In genomic region chr5:143537056-143537455, GRCh38 we compare ENCODE assay signal across 15 cellular contexts.
DNase-seq lines count a peak whose midpoint lies in the region; ATAC-seq and TF ChIP-seq lines count a peak whose summit lies in the region.
"Had no signal": no experiment of that assay in that cellular context is flagged by ENCODE, and none has a peak within 500 bp of the region (broad histone marks: within the 10 kb centered on the region; RNA-seq: fewer than 3 reads in every experiment).

No MANE protein-coding gene starts in this region.

- no peak overlapping the region for H3K14ac ChIP-seq in mesenchymal stem cell (ENCODE audit: low read length in 2 of 2)

- no peaks in the 10 kb centered on the region for H3K79me2 ChIP-seq in GM23248 (ENCODE audit: insufficient read depth)
- H3K79me2 ChIP-seq in PC-9 (ENCODE audit: low read depth) = no peaks in the 10 kb centered on the region
- no peaks in the 10 kb centered on the region for H3K79me2 ChIP-seq in osteoblast (ENCODE audit: insufficient read depth, low read length)

- no peak overlapping the region for H2BK5ac ChIP-seq in mesenchymal stem cell (ENCODE audit: low read depth, low read length, poor library complexity, severe bottlenecking)

- H3K18ac ChIP-seq in mesenchymal stem cell (ENCODE audit: low read depth in 1 of 2, low read length in 2 of 2) = no peak overlapping the region

- H3K9me2 ChIP-seq in GM23248 (ENCODE audit: insufficient read depth) = no peaks in the 10 kb centered on the region
- no peaks in the 10 kb centered on the region for H3K9me2 ChIP-seq in PC-9 (ENCODE audit: insufficient read depth)

- no peaks in the 10 kb centered on the region for H3K9me3 ChIP-seq in GM23248 (ENCODE audit: low read depth)
- no peaks in the 10 kb centered on the region for H3K9me3 ChIP-seq in PC-9 (ENCODE audit: insufficient read depth, low read depth)
- H3K9me3 ChIP-seq in osteoblast (ENCODE audit: low read depth, low read length) = peaks cover 1% of the 10 kb centered on the region
- peaks cover 22% of the 10 kb centered on the region for H3K9me3 ChIP-seq in mesenchymal stem cell (ENCODE audit: control insufficient read depth, low read length)
- H3K9me3 ChIP-seq: HAP-1 had no signal

- WGBS in GM23248 (ENCODE audit: low coverage in 1 of 2, low lambda C conversion rate in 2 of 2, missing lambda C conversion rate in 2 of 2), 2 experiments = 96 to 100% methylated on average over 2 of the region's 2 CpGs
- WGBS in mesenchymal stem cell = 100% methylated on average over 1 of the region's 2 CpGs

- no peak overlapping the region for H3K23ac ChIP-seq in mesenchymal stem cell (ENCODE audit: low read length in 2 of 2)

- H4K91ac ChIP-seq in mesenchymal stem cell (ENCODE audit: low read length) = no peak overlapping the region

- POLR2A ChIA-PET in PC-9 (lab: Charles Lee; ENCODE audit: unreplicated experiment) = no interaction called here

- TF ChIP-seq CTCF in PC-9 (conservative IDR thresholded peaks at IDR 0.05) (no peak), epithelial cell of esophagus (IDR thresholded peaks at IDR 0.05; ENCODE audit: insufficient read depth, low read depth, low read length, missing control alignments) (no peak), osteoblast (IDR thresholded peaks at IDR 0.05; ENCODE audit: extremely low read depth, low read depth, low read length) (no peak)

- TSS peak; percentile 80 for BruUV-seq in PC-9 (replicated peaks; lab: Mats Ljungman, UMichigan)

- H3K79me1 ChIP-seq in mesenchymal stem cell (replicated peaks; ENCODE audit: low read length, poor library complexity, severe bottlenecking) = no peaks in the 10 kb centered on the region

- H3K4me3 ChIP-seq in GM23248 (no peak overlapping the region), PC-9 (no peak overlapping the region), epithelial cell of esophagus (ENCODE audit: low read length) (no peak overlapping the region), osteoblast (ENCODE audit: insufficient read depth, low read length) (no peak overlapping the region), mesenchymal stem cell (ENCODE audit: insufficient read depth in 1 of 2, low read depth in 1 of 2, low read length in 2 of 2) (no peak overlapping the region)
- H3K4me3 ChIP-seq: GM12878, HAP-1 had no signal

- in situ Hi-C loops in GM23248 (cut with MboI) = no loop called here

- H4K20me1 ChIP-seq in GM23248 (ENCODE audit: insufficient read depth) (no peaks in the 10 kb centered on the region), PC-9 (ENCODE audit: insufficient read depth) (no peaks in the 10 kb centered on the region), osteoblast (ENCODE audit: insufficient read depth, low read length) (no peaks in the 10 kb centered on the region)

- H3F3A ChIP-seq in GM23248 (ENCODE audit: insufficient read depth) = peaks cover 14% of the 10 kb centered on the region; the same call in 1 of the 2 replicates
- H3F3A ChIP-seq in PC-9 (ENCODE audit: insufficient read depth, low read depth) = no peaks in the 10 kb centered on the region

- H3K4me1 ChIP-seq in GM23248 (ENCODE audit: insufficient read depth) = peaks cover 22% of the 10 kb centered on the region
- peaks cover 15% of the 10 kb centered on the region for H3K4me1 ChIP-seq in PC-9 (replicated peaks; ENCODE audit: insufficient read depth)
- H3K4me1 ChIP-seq in osteoblast (ENCODE audit: insufficient read depth, low read length) = peaks cover 13% of the 10 kb centered on the region
- H3K4me1 ChIP-seq in mesenchymal stem cell (ENCODE audit: control insufficient read depth, insufficient read depth, low read depth, low read length) = peaks cover 4% of the 10 kb centered on the region
- H3K4me1 ChIP-seq: HAP-1 had no signal

- H3K4ac ChIP-seq in mesenchymal stem cell (ENCODE audit: low read depth in 1 of 2, low read length in 2 of 2) = no peak overlapping the region

- H2AFZ ChIP-seq in GM23248 (peak overlapping the region; percentile 93; the same call in 1 of the 2 replicates), PC-9 (peak overlapping the region; percentile 7; the same call in 1 of the 2 replicates), osteoblast (ENCODE audit: low read length) (no peak overlapping the region), mesenchymal stem cell (ENCODE audit: low read depth, low read length) (no peak overlapping the region)

- no peak overlapping the region for H2BK15ac ChIP-seq in mesenchymal stem cell (ENCODE audit: low read depth, poor library complexity, severe bottlenecking)

- CTCF ChIA-PET in PC-9 (lab: Charles Lee) = no interaction called here

- H3K27ac ChIP-seq in GM23248 (peak overlapping the region; percentile 94), PC-9 (no peak overlapping the region), osteoblast (ENCODE audit: low read depth, low read length) (peak overlapping the region; percentile 91), mesenchymal stem cell (ENCODE audit: low read length, poor library complexity, severe bottlenecking) (no peak overlapping the region)

- no peak for ATAC-seq in GM18502 (IDR thresholded peaks at IDR 0.05; ENCODE audit: poor library complexity, unreplicated experiment)
- ATAC-seq: GM12878 had no signal

- DNase-seq in GM23248 (no peak), PC-9 (no peak), epithelial cell of esophagus (ENCODE audit: low read depth) (peak; percentile 31), osteoblast (ENCODE audit: insufficient read length, low spot score, missing footprints) (no peak), mesenchymal stem cell (no peak), activated gamma-delta T cell treated with Interleukin-2 at 50 U/mL for 16 hours (no peak)
- DNase-seq: CD4-positive, alpha-beta T cell; DMS79; NCI-H1048; NCI-H2107; NCI-H446; NCI-H774 had no signal

- peak overlapping the region; percentile 44 for H3K4me2 ChIP-seq in GM23248 (ENCODE audit: unreplicated experiment)
- H3K4me2 ChIP-seq in PC-9 = no peak overlapping the region
- H3K4me2 ChIP-seq in osteoblast (ENCODE audit: insufficient read depth, low read length) = peak overlapping the region; percentile 39
- H3K4me2 ChIP-seq in mesenchymal stem cell (ENCODE audit: low read length, poor library complexity, severe bottlenecking) = no peak overlapping the region

- no peak overlapping the region for H2BK12ac ChIP-seq in mesenchymal stem cell (ENCODE audit: low read length in 2 of 2)

- no peak overlapping the region for H2AK5ac ChIP-seq in mesenchymal stem cell (ENCODE audit: low read length, severe bottlenecking)

- H3K27me3 ChIP-seq in GM23248 (replicated peaks; ENCODE audit: insufficient read depth) (no peaks in the 10 kb centered on the region), PC-9 (ENCODE audit: insufficient read depth, low read depth) (no peaks in the 10 kb centered on the region), osteoblast (ENCODE audit: insufficient read depth, low read length) (no peaks in the 10 kb centered on the region), mesenchymal stem cell (ENCODE audit: control insufficient read depth in 1 of 2, insufficient read depth in 1 of 2, low read length in 2 of 2) (no peaks in the 10 kb centered on the region)

- no peak overlapping the region for H2BK120ac ChIP-seq in mesenchymal stem cell (ENCODE audit: low read depth, low read length)

- H4K8ac ChIP-seq in mesenchymal stem cell (ENCODE audit: low read length) = no peak overlapping the region

- H3K36me3 ChIP-seq in GM23248 (ENCODE audit: low read depth) = no peaks in the 10 kb centered on the region
- H3K36me3 ChIP-seq in PC-9 (ENCODE audit: low read depth) = no peaks in the 10 kb centered on the region
- no peaks in the 10 kb centered on the region for H3K36me3 ChIP-seq in osteoblast (ENCODE audit: insufficient read depth, low read length)
- no peaks in the 10 kb centered on the region for H3K36me3 ChIP-seq in mesenchymal stem cell (ENCODE audit: control insufficient read depth in 1 of 2, insufficient read depth in 2 of 2, low read depth in 1 of 2, low read length in 2 of 2)
- H3K36me3 ChIP-seq: HAP-1 had no signal

- intact Hi-C loops in PC-9 (cut with micrococcal nuclease; ENCODE audit: unreplicated experiment) = loop anchor here (2.0 kb wide), 2 partner anchors 42 to 288 kb away; no protein-coding TSS in a partner anchor

- no peak overlapping the region for H3K9ac ChIP-seq in GM23248
- no peak overlapping the region for H3K9ac ChIP-seq in mesenchymal stem cell (ENCODE audit: low read length)

Comparison
In these comparisons a context has a peak if more than half of its experiments do, and no peak if none do; other contexts are left out.
1. H2AFZ ChIP-seq: peak in GM23248 (single experiment) and PC-9 (single experiment); none in osteoblast (single experiment) and mesenchymal stem cell (single experiment).
2. H3K27ac ChIP-seq: peak in GM23248 (single experiment) and osteoblast (single experiment); none in PC-9 (single experiment) and mesenchymal stem cell (single experiment).
3. H3K4me2 ChIP-seq: peak in GM23248 (single experiment) and osteoblast (single experiment); none in PC-9 (single experiment) and mesenchymal stem cell (single experiment).